ENCODE assay signal across 27 cellular contexts in genomic region chr20:1565461-1565860, GRCh38. TPM values are rescaled to one million over a fixed set of nuclear protein-coding genes. Genes with fewer than 3 reads are reported as not detected.
A peak's percentile ranks its signal among the peaks of the same experiment; 100 is the strongest.
DNase-seq lines count a peak whose midpoint lies in the region; ATAC-seq lines count a peak whose summit lies in the region.
"Had no signal": no experiment of that assay in that cellular context is flagged by ENCODE, and none has a peak within 500 bp of the region (broad histone marks: within the 10 kb centered on the region; RNA-seq: fewer than 3 reads in every experiment).

No MANE protein-coding gene starts in this region.

- peaks cover 7% of the 10 kb centered on the region for H3K4me1 Mint-ChIP-seq in activated CD4-positive, alpha-beta T cell treated with anti-CD3 and anti-CD28 coated beads, Interleukin-2, amount 10 ng/mL, durations not matched to agents 24 days and 14 days
- peaks cover 24% of the 10 kb centered on the region for H3K4me1 Mint-ChIP-seq in activated CD4-positive, alpha-beta T cell treated with anti-CD3 and anti-CD28 coated beads for 36 hours
- peaks cover 6% of the 10 kb centered on the region for H3K4me1 Mint-ChIP-seq in stimulated activated effector memory CD8-positive, alpha-beta T cell treated with anti-CD3 and anti-CD28 coated beads, Interleukin-12 subunit alpha, Interleukin-12 subunit beta, amount 100 ng/mL, for 72 hours
- H3K4me1 Mint-ChIP-seq: GM23338 had no signal

- intact Hi-C loops in activated CD4-positive, alpha-beta T cell treated with anti-CD3 and anti-CD28 coated beads, Interleukin-2, amount 10 ng/mL, durations not matched to agents 24 days and 14 days (cut with micrococcal nuclease): no loop called here
- intact Hi-C loops in activated CD4-positive, alpha-beta T cell treated with anti-CD3 and anti-CD28 coated beads for 36 hours (cut with DNase I, micrococcal nuclease): loop anchor here in 1 of 2 experiments (5.0 kb wide), 1 partner anchor 57 kb away; the partner anchor contains the start of gene SIRPB1

- no peak for ATAC-seq in activated CD4-positive, alpha-beta T cell treated with anti-CD3 and anti-CD28 coated beads for 36 hours
- no peak for ATAC-seq in stimulated activated effector memory CD8-positive, alpha-beta T cell treated with anti-CD3 and anti-CD28 coated beads, Interleukin-12 subunit alpha, Interleukin-12 subunit beta, amount 100 ng/mL, for 72 hours
- ATAC-seq: GM23338 had no signal

- POLR2A ChIA-PET in activated CD4-positive, alpha-beta T cell treated with anti-CD3 and anti-CD28 coated beads for 36 hours (lab: Charles Lee): no interaction called here

- no peak overlapping the region for H3K27ac ChIP-seq in caudate nucleus (ENCODE audit: low read depth, low read length)
- H3K27ac ChIP-seq: 22Rv1, HL-60, SK-N-MC had no signal

- peak; percentile 30 for DNase-seq in activated CD4-positive, alpha-beta T cell treated with anti-CD3 and anti-CD28 coated beads, Interleukin-2, amount 10 ng/mL, durations not matched to agents 24 days and 14 days
- no peak for DNase-seq in activated CD4-positive, alpha-beta T cell treated with anti-CD3 and anti-CD28 coated beads for 36 hours
- DNase-seq in RKO (ENCODE audit: low spot score): peak; percentile 0
- DNase-seq in iPS-NIHi7 (ENCODE audit: extremely low spot score): peak; percentile 4
- DNase-seq in stimulated activated effector memory CD8-positive, alpha-beta T cell treated with anti-CD3 and anti-CD28 coated beads, Interleukin-12 subunit alpha, Interleukin-12 subunit beta, amount 100 ng/mL, for 72 hours (ENCODE audit: low spot score in 2 of 2): no peak
- no peak for DNase-seq in germinal center (ENCODE audit: low spot score)
- no peak for DNase-seq in NCI-H2029 (lab: John Stamatoyannopoulos, UW)
- DNase-seq in caudate nucleus (lab: John Stamatoyannopoulos, UW): no peak
- DNase-seq: ACHN; CD4-positive, CD25-positive, alpha-beta regulatory T cell; DMS153; DND-41; H9; Kasumi-1; NCI-H1105; NCI-H1436 treated with DMSO at 0.1 percent for 48 hours; NCI-H187 treated with DMSO at 0.1 percent for 48 hours; NCI-H2107; NCI-H524 treated with DMSO at 0.1 percent for 48 hours; NCI-H82; NK-92 treated with Interleukin-12 subunit alpha and Interleukin-12 subunit beta, amount 100 ng/mL, for 24 hours; SIG-M5 had no signal

- H3K27ac Mint-ChIP-seq in activated CD4-positive, alpha-beta T cell treated with anti-CD3 and anti-CD28 coated beads, Interleukin-2, amount 10 ng/mL, durations not matched to agents 24 days and 14 days: no peak overlapping the region
- no peak overlapping the region for H3K27ac Mint-ChIP-seq in activated CD4-positive, alpha-beta T cell treated with anti-CD3 and anti-CD28 coated beads for 36 hours
- peak overlapping the region; percentile 65 for H3K27ac Mint-ChIP-seq in stimulated activated effector memory CD8-positive, alpha-beta T cell treated with anti-CD3 and anti-CD28 coated beads, Interleukin-12 subunit alpha, Interleukin-12 subunit beta, amount 100 ng/mL, for 72 hours
- H3K27ac Mint-ChIP-seq: GM23338, H9 had no signal

- H3K4me3 Mint-ChIP-seq in activated CD4-positive, alpha-beta T cell treated with anti-CD3 and anti-CD28 coated beads, Interleukin-2, amount 10 ng/mL, durations not matched to agents 24 days and 14 days: no peak overlapping the region
- no peak overlapping the region for H3K4me3 Mint-ChIP-seq in activated CD4-positive, alpha-beta T cell treated with anti-CD3 and anti-CD28 coated beads for 36 hours
- H3K4me3 Mint-ChIP-seq in stimulated activated effector memory CD8-positive, alpha-beta T cell treated with anti-CD3 and anti-CD28 coated beads, Interleukin-12 subunit alpha, Interleukin-12 subunit beta, amount 100 ng/mL, for 72 hours: no peak overlapping the region
- H3K4me3 Mint-ChIP-seq: CD4-positive, CD25-positive, alpha-beta regulatory T cell; GM23338; H9 had no signal

- no peaks in the 10 kb centered on the region for H3K27me3 Mint-ChIP-seq in activated CD4-positive, alpha-beta T cell treated with anti-CD3 and anti-CD28 coated beads, Interleukin-2, amount 10 ng/mL, durations not matched to agents 24 days and 14 days
- H3K27me3 Mint-ChIP-seq in activated CD4-positive, alpha-beta T cell treated with anti-CD3 and anti-CD28 coated beads for 36 hours: no peaks in the 10 kb centered on the region
- H3K27me3 Mint-ChIP-seq: CD4-positive, CD25-positive, alpha-beta regulatory T cell had no signal

- H3K36me3 Mint-ChIP-seq in activated CD4-positive, alpha-beta T cell treated with anti-CD3 and anti-CD28 coated beads, Interleukin-2, amount 10 ng/mL, durations not matched to agents 24 days and 14 days (ENCODE audit: low read depth): peaks cover 27% of the 10 kb centered on the region
- H3K36me3 Mint-ChIP-seq in activated CD4-positive, alpha-beta T cell treated with anti-CD3 and anti-CD28 coated beads for 36 hours (ENCODE audit: low read depth): peaks cover 22% of the 10 kb centered on the region
- H3K36me3 Mint-ChIP-seq in stimulated activated effector memory CD8-positive, alpha-beta T cell treated with anti-CD3 and anti-CD28 coated beads, Interleukin-12 subunit alpha, Interleukin-12 subunit beta, amount 100 ng/mL, for 72 hours: no peaks in the 10 kb centered on the region

- CTCF ChIA-PET in activated CD4-positive, alpha-beta T cell treated with anti-CD3 and anti-CD28 coated beads for 36 hours (lab: Charles Lee): no interaction called here

- H3K9me3 Mint-ChIP-seq in activated CD4-positive, alpha-beta T cell treated with anti-CD3 and anti-CD28 coated beads, Interleukin-2, amount 10 ng/mL, durations not matched to agents 24 days and 14 days: peaks cover 25% of the 10 kb centered on the region
- H3K9me3 Mint-ChIP-seq in activated CD4-positive, alpha-beta T cell treated with anti-CD3 and anti-CD28 coated beads for 36 hours (ENCODE audit: low read depth): peaks cover 10% of the 10 kb centered on the region
- H3K9me3 Mint-ChIP-seq in stimulated activated effector memory CD8-positive, alpha-beta T cell treated with anti-CD3 and anti-CD28 coated beads, Interleukin-12 subunit alpha, Interleukin-12 subunit beta, amount 100 ng/mL, for 72 hours: peaks cover 6% of the 10 kb centered on the region
- H3K9me3 Mint-ChIP-seq: GM23338 had no signal

RNA-seq across cellular contexts. Expression of gene SIRPD, which starts 8.0 kb away (rescaled TPM):
- total RNA-seq in activated CD4-positive, alpha-beta T cell treated with anti-CD3 and anti-CD28 coated beads, Interleukin-2, amount 10 ng/mL, durations not matched to agents 24 days and 14 days: not detected in 2 replicates
- not detected for total RNA-seq in activated CD4-positive, alpha-beta T cell treated with anti-CD3 and anti-CD28 coated beads for 36 hours
- total RNA-seq: CD4-positive, CD25-positive, alpha-beta regulatory T cell; GM23338; H9; M059J had no signal

RNA-seq across cellular contexts. Expression of gene SIRPB1, which starts 54.3 kb away (rescaled TPM):
- 0.82 and 2.8 TPM in 2 replicates for total RNA-seq in activated CD4-positive, alpha-beta T cell treated with anti-CD3 and anti-CD28 coated beads, Interleukin-2, amount 10 ng/mL, durations not matched to agents 24 days and 14 days
- 1 to 10 TPM; 1.0 to 2.1 TPM for total RNA-seq in activated CD4-positive, alpha-beta T cell treated with anti-CD3 and anti-CD28 coated beads for 36 hours
- total RNA-seq: GM23338 had no signal

Comparison
In these comparisons a context has a peak if more than half of its experiments do, and no peak if none do; other contexts are left out.
1. DNase-seq: peak in activated CD4-positive, alpha-beta T cell treated with anti-CD3 and anti-CD28 coated beads, Interleukin-2, amount 10 ng/mL, durations not matched to agents 24 days and 14 days (single experiment), RKO (single experiment) and iPS-NIHi7 (single experiment); none in activated CD4-positive, alpha-beta T cell treated with anti-CD3 and anti-CD28 coated beads for 36 hours (single experiment), stimulated activated effector memory CD8-positive, alpha-beta T cell treated with anti-CD3 and anti-CD28 coated beads, Interleukin-12 subunit alpha, Interleukin-12 subunit beta, amount 100 ng/mL, for 72 hours (0 of 2), germinal center (single experiment), NCI-H2029 (single experiment) and caudate nucleus (0 of 61).